24 cellular contexts compared by ENCODE assay signal in genomic region chr2:178542569-178542968, GRCh38.
DNase-seq lines count a peak whose midpoint lies in the region; ATAC-seq and TF ChIP-seq lines count a peak whose summit lies in the region.
"Had no signal": no experiment of that assay in that cellular context is flagged by ENCODE, and none has a peak within 500 bp of the region (broad histone marks: within the 10 kb centered on the region; RNA-seq: fewer than 3 reads in every experiment).

No MANE protein-coding gene starts in this region.

- no peak overlapping the region for H3K4me3 Mint-ChIP-seq in memory B cell
- H3K4me3 Mint-ChIP-seq: CD8-positive, alpha-beta T cell; GM23338; HFFc6 had no signal

- 57 to 67% methylated on average over 5 of the region's 5 CpGs for WGBS in thyroid gland, 2 donors

- peaks cover 8 to 36% (median 14%) of the 10 kb centered on the region in 11 experiments; a peak in 14 of 22 replicates for H3K36me3 ChIP-seq in BLaER1 treated with 17β-estradiol and CSF1 and Interleukin-3, amounts not matched to agents 10 nM and 100 nM
- peaks cover 0 to 3% of the 10 kb centered on the region in 2 donors for H3K36me3 ChIP-seq in thyroid gland
- H3K36me3 ChIP-seq: HAP-1, SJSA1 had no signal

- H3K27me3 Mint-ChIP-seq in memory B cell = no peaks in the 10 kb centered on the region

- no peaks in the 10 kb centered on the region for H3K9me3 Mint-ChIP-seq in memory B cell
- H3K9me3 Mint-ChIP-seq: CD8-positive, alpha-beta T cell; GM23338; HFFc6 had no signal

- peak overlapping the region; percentile 11 for H3K27ac Mint-ChIP-seq in memory B cell
- H3K27ac Mint-ChIP-seq: CD8-positive, alpha-beta T cell; GM23338; HFFc6 had no signal

- peak overlapping the region; percentile 6 to 78 (median 50); a peak in 17 of 22 replicates for H3K4me2 ChIP-seq in BLaER1 treated with 17β-estradiol and CSF1 and Interleukin-3, amounts not matched to agents 10 nM and 100 nM
- H3K4me2 ChIP-seq: GM23338 had no signal

- DNase-seq in memory B cell (ENCODE audit: low spot score in 2 of 2) (no peak), thyroid gland (peak; percentile 16 to 26), HK-2 (ENCODE audit: unreplicated experiment) (no peak), dorsolateral prefrontal cortex (no peak), substantia nigra (lab: John Stamatoyannopoulos, UW) (no peak)
- DNase-seq: AML-193; Caco-2; CD8-positive, alpha-beta T cell; DMS 273 treated with DMSO at 0.1 percent for 48 hours; HFFc6; IMR-90; KG1; MG63; NCI-H2029; NCI-H446; NCI-H524 treated with DMSO at 0.1 percent for 48 hours; NCI-H774; Right ventricle myocardium superior had no signal

- no peak overlapping the region for H3K4me3 ChIP-seq in BLaER1 treated with 17β-estradiol and CSF1 and Interleukin-3, amounts not matched to agents 10 nM and 100 nM
- H3K4me3 ChIP-seq in thyroid gland (replicated peaks in 1 of 3) (no peak overlapping the region), dorsolateral prefrontal cortex (no peak overlapping the region)
- H3K4me3 ChIP-seq: GM23338, HAP-1, MG63, SJSA1 had no signal

- no peaks in the 10 kb centered on the region for H3K4me1 Mint-ChIP-seq in memory B cell
- H3K4me1 Mint-ChIP-seq: GM23338 had no signal

- H3K9me3 ChIP-seq in BLaER1 treated with 17β-estradiol and CSF1 and Interleukin-3, amounts not matched to agents 10 nM and 100 nM (replicated peaks in 1 of 11) = peaks cover 0 to 16% (median 4%) of the 10 kb centered on the region in 11 experiments; a peak in 13 of 22 replicates
- H3K9me3 ChIP-seq in thyroid gland = no peaks in the 10 kb centered on the region
- H3K9me3 ChIP-seq: Caco-2, HAP-1, MG63, SJSA1 had no signal

- TF ChIP-seq POLR2A in thyroid gland (IDR thresholded peaks at IDR 0.05) = no peak

- H3K9ac ChIP-seq in BLaER1 treated with 17β-estradiol and CSF1 and Interleukin-3, amounts not matched to agents 10 nM and 100 nM = no peak overlapping the region

- no peak for TF ChIP-seq CTCF in thyroid gland (IDR thresholded peaks at IDR 0.05)
- TF ChIP-seq CTCF in dorsolateral prefrontal cortex (IDR thresholded peaks at IDR 0.05 in 54 of 56, conservative IDR thresholded peaks at IDR 0.05 in 2 of 56; ENCODE audit: low read depth in 1 of 56, partially characterized antibody in 56 of 56) = no peak

- H3K4me1 ChIP-seq in BLaER1 treated with 17β-estradiol and CSF1 and Interleukin-3, amounts not matched to agents 10 nM and 100 nM = peaks cover 5 to 35% (median 31%) of the 10 kb centered on the region in 10 experiments; a peak in 18 of 20 replicates
- no peaks in the 10 kb centered on the region for H3K4me1 ChIP-seq in thyroid gland
- H3K4me1 ChIP-seq: Caco-2, HAP-1, SJSA1 had no signal

- H3K36me3 Mint-ChIP-seq in memory B cell = peaks cover 56% of the 10 kb centered on the region

- ATAC-seq in HG03064 (IDR thresholded peaks at IDR 0.05; ENCODE audit: low read depth, unreplicated experiment) (peak; percentile 57), memory B cell (ENCODE audit: low read depth) (no peak)
- ATAC-seq: CD8-positive, alpha-beta T cell; GM23338 had no signal

- H3K27ac ChIP-seq in BLaER1 treated with 17β-estradiol and CSF1 and Interleukin-3, amounts not matched to agents 10 nM and 100 nM = no peak overlapping the region
- H3K27ac ChIP-seq in thyroid gland (no peak overlapping the region), dorsolateral prefrontal cortex (no peak overlapping the region), substantia nigra (ENCODE audit: low read depth, low read length, poor library complexity, severe bottlenecking) (no peak overlapping the region)
- H3K27ac ChIP-seq: C4-2B, SJSA1 had no signal

- peaks cover 0 to 8% (median 0%) of the 10 kb centered on the region in 11 experiments; a peak in 2 of 22 replicates for H4K20me1 ChIP-seq in BLaER1 treated with 17β-estradiol and CSF1 and Interleukin-3, amounts not matched to agents 10 nM and 100 nM

- intact Hi-C loops in thyroid gland (cut with DNase I) = no loop called here
- intact Hi-C loops in dorsolateral prefrontal cortex (cut with DNase I) = no loop called here

- peaks cover 0 to 3% (median 0%) of the 10 kb centered on the region in 11 experiments; a peak in 1 of 22 replicates for H3K27me3 ChIP-seq in BLaER1 treated with 17β-estradiol and CSF1 and Interleukin-3, amounts not matched to agents 10 nM and 100 nM
- H3K27me3 ChIP-seq in thyroid gland = no peaks in the 10 kb centered on the region
- H3K27me3 ChIP-seq in dorsolateral prefrontal cortex = no peaks in the 10 kb centered on the region
- H3K27me3 ChIP-seq: MG63, SJSA1 had no signal

Comparison
In these comparisons a context has a peak if more than half of its experiments do, and no peak if none do; other contexts are left out.
1. DNase-seq: peak in thyroid gland (2 of 2); none in memory B cell (0 of 2), HK-2 (single experiment), dorsolateral prefrontal cortex (0 of 10) and substantia nigra (0 of 49).